Comparison of ENCODE assay signal across 3 cellular contexts in the genomic region with DNA sequence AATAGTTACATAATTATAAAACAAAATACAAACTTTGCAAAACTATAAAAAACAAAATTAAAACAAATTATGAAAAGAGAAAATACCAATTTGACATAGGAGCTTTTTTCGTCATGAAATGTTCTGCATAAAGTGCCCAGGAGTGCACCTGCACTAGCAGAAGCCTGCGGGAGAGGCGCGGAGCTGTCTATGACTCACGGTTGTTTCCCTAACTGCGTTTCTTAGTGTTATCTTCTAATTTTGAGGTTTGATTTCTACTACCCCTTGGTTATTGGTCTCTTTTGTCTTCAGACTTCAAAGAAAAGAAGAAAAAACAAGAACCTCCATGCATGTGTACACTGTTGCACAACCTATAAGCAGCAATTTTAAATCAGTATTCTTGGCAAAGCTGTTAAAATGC.
"Had no signal": no experiment of that assay in that cellular context is flagged by ENCODE, and none has a peak within 500 bp of the region (broad histone marks: within the 10 kb centered on the region; RNA-seq: fewer than 3 reads in every experiment).

No MANE protein-coding gene starts in this region.

- DNase-seq: GDM1, GF-D8 had no signal

- H3K4me3 ChIP-seq: GM12878 had no signal

- ATAC-seq: GM12878 had no signal
